ENCODE assay signal across 12 cellular contexts in the genomic region with DNA sequence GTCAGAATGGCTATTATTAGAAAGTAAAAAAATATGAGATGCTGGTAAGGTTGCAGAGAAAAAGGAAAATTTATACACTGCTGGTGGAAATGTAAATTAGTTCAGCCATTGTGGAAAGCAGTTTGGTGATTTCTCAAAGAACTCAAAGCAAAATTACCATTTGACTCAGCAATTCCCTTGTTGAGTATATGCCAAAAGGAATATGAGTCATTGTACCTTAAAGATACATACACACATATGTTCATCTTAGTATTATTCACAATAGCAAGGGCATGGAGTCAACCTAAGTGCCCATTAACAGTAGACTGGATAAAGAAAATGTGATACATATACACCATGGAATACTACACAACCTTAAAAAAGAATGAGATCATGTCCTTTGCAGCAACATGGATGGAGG.
DNase-seq lines count a peak whose midpoint lies in the region; ATAC-seq and TF ChIP-seq lines count a peak whose summit lies in the region.
"Had no signal": no experiment of that assay in that cellular context is flagged by ENCODE, and none has a peak within 500 bp of the region (broad histone marks: within the 10 kb centered on the region; RNA-seq: fewer than 3 reads in every experiment).

No MANE protein-coding gene starts in this region.

- peak; percentile 74 for ATAC-seq in GM18867 (IDR thresholded peaks at IDR 0.05; ENCODE audit: unreplicated experiment)
- peak; percentile 95 for ATAC-seq in HG02588 (IDR thresholded peaks at IDR 0.05; ENCODE audit: unreplicated experiment)
- ATAC-seq: left ventricle myocardium superior had no signal

- DNase-seq in HS-5 (ENCODE audit: low read depth): peak; percentile 47
- DNase-seq in fibroblast of pulmonary artery (ENCODE audit: low read depth): peak; percentile 69
- no peak for DNase-seq in osteocyte (ENCODE audit: extremely low spot score, unreplicated experiment)
- DNase-seq in NAMALWA (ENCODE audit: low spot score): no peak
- DNase-seq in SW 1271 (lab: John Stamatoyannopoulos, UW): no peak
- no peak for DNase-seq in NCI-H446 (lab: John Stamatoyannopoulos, UW)
- DNase-seq: Caco-2, left ventricle myocardium superior, NCI-H69 had no signal

- peaks cover 65% of the 10 kb centered on the region for H3K27me3 Mint-ChIP-seq in osteocyte (ENCODE audit: unreplicated experiment)

- no peaks in the 10 kb centered on the region for H3K4me1 Mint-ChIP-seq in osteocyte (ENCODE audit: unreplicated experiment)

- no peak for TF ChIP-seq CTCF in fibroblast of pulmonary artery (IDR thresholded peaks at IDR 0.05; ENCODE audit: low read length, missing control alignments)
- no peak for TF ChIP-seq CTCF in osteocyte (IDR thresholded peaks at IDR 0.05)

- H3K27ac Mint-ChIP-seq in osteocyte (ENCODE audit: unreplicated experiment): no peak overlapping the region

- H3K9me3 Mint-ChIP-seq in osteocyte (ENCODE audit: unreplicated experiment): no peaks in the 10 kb centered on the region

- no peak overlapping the region for H3K4me3 ChIP-seq in fibroblast of pulmonary artery (replicated peaks; ENCODE audit: low read depth, low read length)
- H3K4me3 ChIP-seq: prostate gland had no signal

- H3K4me3 Mint-ChIP-seq in osteocyte (ENCODE audit: unreplicated experiment): no peak overlapping the region

- H3K36me3 Mint-ChIP-seq in osteocyte (ENCODE audit: unreplicated experiment): no peaks in the 10 kb centered on the region

Comparison
In these comparisons a context has a peak if more than half of its experiments do, and no peak if none do; other contexts are left out.
1. DNase-seq: peak in HS-5 (single experiment) and fibroblast of pulmonary artery (single experiment); none in osteocyte (single experiment), NAMALWA (single experiment), SW 1271 (0 of 2) and NCI-H446 (0 of 2).